13 cellular contexts compared by ENCODE assay signal in the genomic region with DNA sequence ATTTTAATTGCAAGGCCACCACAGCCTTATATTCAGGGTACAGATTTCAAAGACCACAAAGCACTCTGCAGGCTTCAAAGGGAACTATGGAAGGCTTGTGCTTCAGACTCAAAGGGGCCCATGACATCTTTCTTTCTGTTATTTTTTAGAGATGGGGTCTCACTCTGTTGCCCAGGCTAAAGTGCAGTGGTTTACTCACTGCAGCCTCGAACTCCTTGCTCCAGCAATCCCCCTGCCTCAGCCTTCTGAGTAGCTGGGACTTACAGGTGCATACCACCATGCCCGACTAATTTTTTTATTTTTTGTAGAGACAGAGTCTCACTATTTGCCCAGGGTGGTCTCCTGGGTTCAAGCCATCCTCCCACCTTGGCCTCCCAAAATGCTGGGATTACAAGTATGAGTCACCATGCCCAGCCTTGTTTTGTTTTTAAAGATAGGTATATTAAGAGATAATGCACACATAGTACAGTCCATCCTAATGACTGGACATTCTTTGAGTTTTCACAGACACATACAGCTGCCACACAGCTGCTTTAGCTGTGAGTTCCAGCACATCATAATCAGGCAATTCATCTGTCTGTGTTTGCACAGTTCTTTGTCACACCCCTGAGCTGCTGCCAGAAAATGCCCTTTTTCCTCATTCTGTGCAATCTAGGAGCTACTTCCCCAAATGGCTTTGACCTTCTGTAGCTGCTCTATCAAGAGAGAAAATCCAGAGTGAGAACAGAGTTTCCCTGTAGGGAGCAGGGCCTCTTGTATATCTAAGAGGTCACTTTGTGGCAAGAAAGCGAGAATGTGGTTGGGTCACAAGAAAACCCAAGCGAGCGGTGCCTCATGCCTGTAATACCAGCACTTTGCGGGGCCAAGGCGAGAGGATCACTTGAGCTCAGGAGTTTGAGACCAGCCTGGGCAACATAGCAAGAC. TPM values are rescaled to one million over a fixed set of nuclear protein-coding genes. Genes with fewer than 3 reads are reported as not detected.
DNase-seq lines count a peak whose midpoint lies in the region; ATAC-seq, FAIRE-seq and TF ChIP-seq lines count a peak whose summit lies in the region.
"Had no signal": no experiment of that assay in that cellular context is flagged by ENCODE, and none has a peak within 500 bp of the region (broad histone marks: within the 10 kb centered on the region; RNA-seq: fewer than 3 reads in every experiment).

No MANE protein-coding gene starts in this region.

- H3K36me3 ChIP-seq in HUES64 (ENCODE audit: insufficient read depth, low read length): no peaks in the 10 kb centered on the region
- H3K36me3 ChIP-seq in WERI-Rb-1: peaks cover 82% of the 10 kb centered on the region
- peaks cover 0 to 4% of the 10 kb centered on the region in 2 donors for H3K36me3 ChIP-seq in lung (ENCODE audit: control insufficient read depth in 2 of 2, insufficient read depth in 2 of 2, low read length in 2 of 2)

- H3K9ac ChIP-seq in HUES64 (ENCODE audit: low read depth, low read length): no peak overlapping the region

- ATAC-seq in A549 (peak in 1 of 2 experiments; percentile 55; a peak in 3 of 6 replicates), lung (ENCODE audit: insufficient read depth, low FRiP score) (no peak), HG03039 (IDR thresholded peaks at IDR 0.05; ENCODE audit: unreplicated experiment) (no peak), HG02852 (IDR thresholded peaks at IDR 0.05; ENCODE audit: unreplicated experiment) (no peak), HG02623 (IDR thresholded peaks at IDR 0.05; ENCODE audit: unreplicated experiment) (no peak)
- ATAC-seq: activated CD4-positive, alpha-beta T cell treated with anti-CD3 and anti-CD28 coated beads for 36 hours had no signal

- no peaks in the 10 kb centered on the region for H3K9me3 ChIP-seq in A549
- no peaks in the 10 kb centered on the region for H3K9me3 ChIP-seq in HUES64 (ENCODE audit: insufficient read depth, low read depth, low read length)
- no peaks in the 10 kb centered on the region for H3K9me3 ChIP-seq in WERI-Rb-1 (ENCODE audit: severe bottlenecking)
- no peaks in the 10 kb centered on the region for H3K9me3 ChIP-seq in lung (ENCODE audit: control insufficient read depth in 2 of 2, insufficient read depth in 1 of 2, low read length in 1 of 2)

- H3K4me1 ChIP-seq in A549 (peaks cover 77% of the 10 kb centered on the region), HUES64 (ENCODE audit: insufficient read depth, low read length) (peaks cover 23% of the 10 kb centered on the region), lung (ENCODE audit: control insufficient read depth in 2 of 2, insufficient read depth in 2 of 2, low read length in 2 of 2) (no peaks in the 10 kb centered on the region)

- no peak for TF ChIP-seq CTCF in A549 (IDR thresholded peaks at IDR 0.05)
- TF ChIP-seq CTCF in WERI-Rb-1 (IDR thresholded peaks at IDR 0.05; ENCODE audit: low read depth, low read length): no peak
- TF ChIP-seq CTCF in lung (IDR thresholded peaks at IDR 0.05; ENCODE audit: control extremely low read depth, extremely low read depth): no peak

- TF ChIP-seq RAD21 in A549 (conservative IDR thresholded peaks at IDR 0.05 in 1 of 2, IDR thresholded peaks at IDR 0.05 in 1 of 2): no peak

- DNase-seq in A549 (ENCODE audit: low read depth in 1 of 2, low spot score in 1 of 2) (peak; percentile 32 to 51), WERI-Rb-1 (no peak), lung (ENCODE audit: low spot score) (peak; percentile 42), activated gamma-delta T cell treated with Interleukin-2 at 50 U/mL for 16 hours (no peak)
- DNase-seq: activated CD4-positive, alpha-beta T cell treated with anti-CD3 and anti-CD28 coated beads for 36 hours; activated naive CD4-positive, alpha-beta T cell treated with anti-CD3 and anti-CD28 coated beads for 36 hours; stimulated activated CD4-positive, alpha-beta T cell treated with anti-CD3 and anti-CD28 coated beads, Interleukin-2, amount 100 ng/mL, for 24 hours had no signal

- 73% methylated on average over 7 of the region's 7 CpGs for WGBS in A549 (ENCODE audit: missing lambda C conversion rate)
- 96% methylated on average over 7 of the region's 7 CpGs for WGBS in HUES64
- WGBS in lung, 2 donors: 66 to 79% methylated on average over 7 of the region's 7 CpGs

- peak in 1 of 2 experiments; percentile 39; a peak in 1 of 5 replicates for TF ChIP-seq EP300 in A549 (IDR thresholded peaks at IDR 0.05)

- H3K4me2 ChIP-seq in A549: peak overlapping the region; percentile 51

- CTCF ChIA-PET in A549 (lab: Yijun Ruan, JAX): interaction anchor here (0.7 to 3.9 kb wide), 10 partner anchors 8 to 226 kb away, joined by 3 to 26 read pairs (median 3); partner anchors contain the start of genes CDH23 and SLC29A3

- FAIRE-seq in A549 (lab: Jason Lieb, UNC): no peak

- H3K4me3 ChIP-seq in A549: no peak overlapping the region
- H3K4me3 ChIP-seq in HUES64 (ENCODE audit: low read length): no peak overlapping the region
- no peak overlapping the region for H3K4me3 ChIP-seq in WERI-Rb-1 (ENCODE audit: low read depth, low read length)
- H3K4me3 ChIP-seq in lung: no peak overlapping the region
- H3K4me3 ChIP-seq: dorsolateral prefrontal cortex had no signal

- TF ChIP-seq POLR2A in A549 (IDR thresholded peaks at IDR 0.05; ENCODE audit: low read length): no peak

- H3K27ac ChIP-seq in A549: peak overlapping the region; percentile 80 to 92
- peak overlapping the region; percentile 91 for H3K27ac ChIP-seq in HUES64 (ENCODE audit: low read depth, low read length)
- H3K27ac ChIP-seq in WERI-Rb-1: peak overlapping the region; percentile 92
- no peak overlapping the region for H3K27ac ChIP-seq in lung (ENCODE audit: low read depth in 1 of 2, low read length in 1 of 2)

- POLR2A ChIA-PET in A549 (lab: Yijun Ruan, JAX): interaction anchor here (0.8 to 1.9 kb wide), 2 partner anchors 24 to 34 kb away, joined by 7 to 9 read pairs; partner anchors contain the start of gene SLC29A3

- H3K27me3 ChIP-seq in HUES64 (ENCODE audit: insufficient read depth, low read length): no peaks in the 10 kb centered on the region
- H3K27me3 ChIP-seq in WERI-Rb-1 (ENCODE audit: insufficient read depth, low read depth, severe bottlenecking): no peaks in the 10 kb centered on the region
- H3K27me3 ChIP-seq in lung (ENCODE audit: control insufficient read depth, insufficient read depth): no peaks in the 10 kb centered on the region
- H3K27me3 ChIP-seq: dorsolateral prefrontal cortex had no signal

TF ChIP-seq in A549, 52 proteins besides CTCF, POLR2A, EP300 and RAD21 (continues in another document):
- TF ChIP-seq ZC3H11A (IDR thresholded peaks at IDR 0.05) (no peak), HDAC2 (IDR thresholded peaks at IDR 0.05) (no peak), JUN (IDR thresholded peaks at IDR 0.05) (0 out of 5 replicates have a peak, but pooled peaks of 1 of the 2 experiments have one; percentile 34), HOXB13 (CRISPR knock-in tag; IDR thresholded peaks at IDR 0.05; ENCODE audit: low read depth) (no peak), CHD2 (IDR thresholded peaks at IDR 0.05; ENCODE audit: low read length, partially characterized antibody) (no peak), GATA3 (IDR thresholded peaks at IDR 0.05; ENCODE audit: borderline replicate concordance) (peak; percentile 80), FOSB (CRISPR knock-in tag; IDR thresholded peaks at IDR 0.05) (no peak), MAZ (IDR thresholded peaks at IDR 0.05; ENCODE audit: borderline replicate concordance, low read depth, low read length) (no peak), TP53 (CRISPR knock-in tag; IDR thresholded peaks at IDR 0.05) (no peak), SREBF2 (IDR thresholded peaks at IDR 0.05) (no peak), PHF8 (IDR thresholded peaks at IDR 0.05; ENCODE audit: borderline replicate concordance, low read depth) (no peak), HOXB5 (CRISPR knock-in tag; IDR thresholded peaks at IDR 0.05) (no peak), JUNB (IDR thresholded peaks at IDR 0.05) (peak; percentile 61), CHD4 (IDR thresholded peaks at IDR 0.05; ENCODE audit: borderline replicate concordance) (no peak), RNF2 (IDR thresholded peaks at IDR 0.05; ENCODE audit: borderline replicate concordance, low read depth) (no peak), CEBPB (IDR thresholded peaks at IDR 0.05) (peak in 1 of 2 experiments; percentile 18; a peak in 1 of 4 replicates), ZSCAN20 (CRISPR knock-in tag; IDR thresholded peaks at IDR 0.05) (no peak)
- TF ChIP-seq, protein P1, sequence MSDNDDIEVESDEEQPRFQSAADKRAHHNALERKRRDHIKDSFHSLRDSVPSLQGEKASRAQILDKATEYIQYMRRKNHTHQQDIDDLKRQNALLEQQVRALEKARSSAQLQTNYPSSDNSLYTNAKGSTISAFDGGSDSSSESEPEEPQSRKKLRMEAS (IDR thresholded peaks at IDR 0.05): no peak
- TF ChIP-seq, protein P2, sequence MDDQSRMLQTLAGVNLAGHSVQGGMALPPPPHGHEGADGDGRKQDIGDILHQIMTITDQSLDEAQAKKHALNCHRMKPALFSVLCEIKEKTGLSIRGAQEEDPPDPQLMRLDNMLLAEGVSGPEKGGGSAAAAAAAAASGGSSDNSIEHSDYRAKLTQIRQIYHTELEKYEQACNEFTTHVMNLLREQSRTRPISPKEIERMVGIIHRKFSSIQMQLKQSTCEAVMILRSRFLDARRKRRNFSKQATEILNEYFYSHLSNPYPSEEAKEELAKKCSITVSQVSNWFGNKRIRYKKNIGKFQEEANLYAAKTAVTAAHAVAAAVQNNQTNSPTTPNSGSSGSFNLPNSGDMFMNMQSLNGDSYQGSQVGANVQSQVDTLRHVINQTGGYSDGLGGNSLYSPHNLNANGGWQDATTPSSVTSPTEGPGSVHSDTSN (IDR thresholded peaks at IDR 0.05): 0 out of 2 replicates have a peak, but pooled peaks have one; percentile 16

RNA-seq across cellular contexts. Expression of gene SLC29A3, which starts 24.1 kb away (rescaled TPM):
- polyA plus RNA-seq in A549 (2011; rRNA removed) (7.2 and 12.6 TPM in 2 replicates), A549 (2017; fragmentation: RNase III; extraction: RNeasy Plus Mini Kit Qiagen cat#74134 plus additional on column Dnase treatment) (9.9 to 11.4 TPM (median 10.2 TPM) in 3 replicates), lung (1 to 10 TPM; 5.1 to 5.7 TPM)
- polyA plus RNA-seq in A549 (2012; cell fraction: cytosol; rRNA removed): 9.7 and 14.7 TPM in 2 replicates
- polyA plus RNA-seq in A549 (2012; cell fraction: nucleus; rRNA removed): 14.0 and 15.5 TPM in 2 replicates
- polyA minus RNA-seq in A549 (2011; rRNA and poly(A)+ RNA removed): 16.2 and 18.7 TPM in 2 replicates
- 10.5 TPM for polyA plus RNA-seq in HUES64 (2013, experiment 1 of 2)
- 10.5 TPM for polyA plus RNA-seq in HUES64 (2013, experiment 2 of 2)
- total RNA-seq in lung: 1 to 10 TPM; 4.9 to 9.6 TPM

RNA-seq across cellular contexts. Expression of gene CDH23, which starts 53.6 kb away (rescaled TPM):
- polyA plus RNA-seq in A549 (2011; rRNA removed) (1.0 and 1.1 TPM in 2 replicates), A549 (2017; fragmentation: RNase III; extraction: RNeasy Plus Mini Kit Qiagen cat#74134 plus additional on column Dnase treatment) (2.1 to 2.3 TPM (median 2.1 TPM) in 3 replicates), lung (1 to 10 TPM; 4.5 to 5.2 TPM)
- polyA plus RNA-seq in A549 (2012; cell fraction: cytosol; rRNA removed): 2.6 and 3.2 TPM in 2 replicates
- polyA plus RNA-seq in A549 (2012; cell fraction: nucleus; rRNA removed): 2.8 and 3.7 TPM in 2 replicates
- 3.4 TPM in 2 replicates for polyA minus RNA-seq in A549 (2011; rRNA and poly(A)+ RNA removed)
- polyA plus RNA-seq in HUES64 (2013, experiment 1 of 2): 4.0 TPM
- 5.1 TPM for polyA plus RNA-seq in HUES64 (2013, experiment 2 of 2)
- 10 to 100 TPM in 1 of 2 donors, 1 to 10 TPM in 1; 6.8 to 29.5 TPM for total RNA-seq in lung
- total RNA-seq: RPMI7951 had no signal

Comparison
In these comparisons a context has a peak if more than half of its experiments do, and no peak if none do; other contexts are left out.
1. DNase-seq: peak in A549 (2 of 2) and lung (single experiment); none in WERI-Rb-1 (single experiment) and activated gamma-delta T cell treated with Interleukin-2 at 50 U/mL for 16 hours (single experiment).
2. H3K27ac ChIP-seq: peak in A549 (2 of 2), HUES64 (single experiment) and WERI-Rb-1 (single experiment); none in lung (0 of 2).